20 cellular contexts compared by ENCODE assay signal in genomic region chr16:6020162-6020980, GRCh38.
DNase-seq lines count a peak whose midpoint lies in the region; ATAC-seq and TF ChIP-seq lines count a peak whose summit lies in the region.
"Had no signal": no experiment of that assay in that cellular context is flagged by ENCODE, and none has a peak within 500 bp of the region (broad histone marks: within the 10 kb centered on the region; RNA-seq: fewer than 3 reads in every experiment).

No MANE protein-coding gene starts in this region.

- peak overlapping the region; percentile 39 for H3K18ac ChIP-seq in neuronal stem cell (ENCODE audit: low read length)

- peak overlapping the region; percentile 53 for H3K9ac ChIP-seq in neuronal stem cell (ENCODE audit: low read depth, low read length, poor library complexity)

- H2BK12ac ChIP-seq in neuronal stem cell (ENCODE audit: low read length) = no peak overlapping the region

- peak overlapping the region; percentile 8 for H3K23ac ChIP-seq in neuronal stem cell (ENCODE audit: low read depth, low read length, poor library complexity)

- H4K8ac ChIP-seq in neuronal stem cell (ENCODE audit: low read depth, low read length) = no peak overlapping the region

- no peaks in the 10 kb centered on the region for H3K9me3 ChIP-seq in neuronal stem cell (replicated peaks in 1 of 2; ENCODE audit: control insufficient read depth in 2 of 2, insufficient read depth in 1 of 2, low read depth in 1 of 2, low read length in 2 of 2)
- H3K9me3 ChIP-seq: left lung, thoracic aorta had no signal

- H3K4me1 ChIP-seq in neuronal stem cell (ENCODE audit: control insufficient read depth in 2 of 2, insufficient read depth in 1 of 2, low read depth in 1 of 2, low read length in 2 of 2) = peaks cover 0 to 3% of the 10 kb centered on the region in 2 donors
- H3K4me1 ChIP-seq: left lung had no signal

- peak overlapping the region; percentile 82 for H3K4me3 Mint-ChIP-seq in glutamatergic neuron (ENCODE audit: unreplicated experiment)
- H3K4me3 Mint-ChIP-seq: CD8-positive, alpha-beta memory T cell; stimulated activated memory B cell treated with anti-CD40 and anti-IgM and Interleukin-4, amounts not matched to agents 10 μg/mL and 1 μg/mL and 100 μg/mL, for 72 hours had no signal

- H3K4me2 ChIP-seq in neuronal stem cell (ENCODE audit: insufficient read depth, low read length, poor library complexity, severe bottlenecking) = peak overlapping the region; percentile 83

- no peak for TF ChIP-seq CTCF in glutamatergic neuron (IDR thresholded peaks at IDR 0.05; ENCODE audit: partially characterized antibody, unreplicated experiment)

- H3K9me3 Mint-ChIP-seq in glutamatergic neuron (ENCODE audit: unreplicated experiment) = peaks cover 8% of the 10 kb centered on the region

- H3K4me3 ChIP-seq in neuronal stem cell (ENCODE audit: low read length in 2 of 2) = peak overlapping the region in 1 of 2 donors; percentile 70
- H3K4me3 ChIP-seq: left lung, thoracic aorta had no signal

- H2BK15ac ChIP-seq in neuronal stem cell (ENCODE audit: low read length) = no peak overlapping the region

- ATAC-seq in HG03139 (IDR thresholded peaks at IDR 0.05; ENCODE audit: unreplicated experiment) = no peak
- no peak for ATAC-seq in HG03469 (IDR thresholded peaks at IDR 0.05; ENCODE audit: unreplicated experiment)
- ATAC-seq: left lung; stimulated activated memory B cell treated with anti-CD40 and anti-IgM and Interleukin-4, amounts not matched to agents 10 μg/mL and 1 μg/mL and 100 μg/mL, for 72 hours had no signal

- H3K79me1 ChIP-seq in neuronal stem cell (ENCODE audit: low read depth, low read length) = no peaks in the 10 kb centered on the region

- H2BK5ac ChIP-seq in neuronal stem cell (ENCODE audit: low read length) = peak overlapping the region; percentile 19

- H2AK5ac ChIP-seq in neuronal stem cell (ENCODE audit: low read depth, low read length) = peak overlapping the region; percentile 36

- H3K27me3 ChIP-seq in neuronal stem cell (ENCODE audit: control insufficient read depth in 3 of 3, insufficient read depth in 3 of 3, low read depth in 1 of 3, low read length in 3 of 3) = peaks cover 8 to 50% (median 37%) of the 10 kb centered on the region in 3 experiments

- H3K4ac ChIP-seq in neuronal stem cell (ENCODE audit: low read length) = no peak overlapping the region

- no peak overlapping the region for H3K27ac Mint-ChIP-seq in glutamatergic neuron (ENCODE audit: unreplicated experiment)
- H3K27ac Mint-ChIP-seq: CD8-positive, alpha-beta memory T cell; stimulated activated memory B cell treated with anti-CD40 and anti-IgM and Interleukin-4, amounts not matched to agents 10 μg/mL and 1 μg/mL and 100 μg/mL, for 72 hours had no signal

- peaks cover 7% of the 10 kb centered on the region for H3K4me1 Mint-ChIP-seq in glutamatergic neuron (ENCODE audit: low read depth, unreplicated experiment)
- H3K4me1 Mint-ChIP-seq: CD8-positive, alpha-beta memory T cell; stimulated activated memory B cell treated with anti-CD40 and anti-IgM and Interleukin-4, amounts not matched to agents 10 μg/mL and 1 μg/mL and 100 μg/mL, for 72 hours had no signal

- DNase-seq in G401 (ENCODE audit: low spot score) (peak; percentile 73), glutamatergic neuron (peak; percentile 32), neuronal stem cell (ENCODE audit: low spot score) (no peak), activated gamma-delta T cell treated with Interleukin-2 at 50 U/mL for 16 hours (no peak), glomerular visceral epithelial cell (ENCODE audit: extremely low spot score) (no peak)
- DNase-seq: activated CD4-positive, alpha-beta T cell treated with anti-CD3 and anti-CD28 coated beads, Interleukin-2, amount 50 U/mL, for 48 hours; amniotic stem cell; CD8-positive, alpha-beta memory T cell; hippocampal formation; KG1; MV-4-11; NCI-H187 treated with DMSO at 0.1 percent for 48 hours; NCI-H345 had no signal

- no peaks in the 10 kb centered on the region for H3K36me3 ChIP-seq in neuronal stem cell (replicated peaks in 1 of 2; ENCODE audit: control insufficient read depth in 2 of 2, insufficient read depth in 2 of 2, low read length in 2 of 2)
- H3K36me3 ChIP-seq: left lung, thoracic aorta had no signal

- no peaks in the 10 kb centered on the region for H3K36me3 Mint-ChIP-seq in glutamatergic neuron (ENCODE audit: unreplicated experiment)
- H3K36me3 Mint-ChIP-seq: CD8-positive, alpha-beta memory T cell; stimulated activated memory B cell treated with anti-CD40 and anti-IgM and Interleukin-4, amounts not matched to agents 10 μg/mL and 1 μg/mL and 100 μg/mL, for 72 hours had no signal

- no peak overlapping the region for H2AFZ ChIP-seq in neuronal stem cell (ENCODE audit: low read length)

- H3K14ac ChIP-seq in neuronal stem cell (ENCODE audit: low read length) = no peak overlapping the region

- no peak overlapping the region for H2BK120ac ChIP-seq in neuronal stem cell (ENCODE audit: low read depth, low read length)

- peaks cover 2% of the 10 kb centered on the region for H3K27me3 Mint-ChIP-seq in glutamatergic neuron (ENCODE audit: unreplicated experiment)

- in situ Hi-C loops in G401 (cut with HindIII; ENCODE audit: low sequenced_read_pairs) = no loop called here

- peak overlapping the region; percentile 62 for H3K27ac ChIP-seq in angular gyrus (ENCODE audit: low read depth, low read length)
- H3K27ac ChIP-seq in neuronal stem cell (replicated peaks; ENCODE audit: low read length) = no peak overlapping the region
- H3K27ac ChIP-seq: left lung, thoracic aorta, VCaP had no signal

- no CpG with 5 or more reads among the region's 41 CpGs for WGBS in neuronal stem cell (ENCODE audit: extremely low coverage in 2 of 2, insufficient read length in 2 of 2, insufficient replicate concordance in 1 of 2), 2 donors

- H4K91ac ChIP-seq in neuronal stem cell (ENCODE audit: low read depth, low read length, poor library complexity) = no peak overlapping the region

Comparison
In these comparisons a context has a peak if more than half of its experiments do, and no peak if none do; other contexts are left out.
1. DNase-seq: peak in G401 (single experiment) and glutamatergic neuron (single experiment); none in neuronal stem cell (single experiment), activated gamma-delta T cell treated with Interleukin-2 at 50 U/mL for 16 hours (single experiment) and glomerular visceral epithelial cell (single experiment).